ENCODE assay signal across 14 cellular contexts in genomic region chr10:104259456-104259855, GRCh38. TPM values are rescaled to one million over a fixed set of nuclear protein-coding genes. Genes with fewer than 3 reads are reported as not detected.
DNase-seq lines count a peak whose midpoint lies in the region; ATAC-seq, FAIRE-seq and TF ChIP-seq lines count a peak whose summit lies in the region.
"Had no signal": no experiment of that assay in that cellular context is flagged by ENCODE, and none has a peak within 500 bp of the region (broad histone marks: within the 10 kb centered on the region; RNA-seq: fewer than 3 reads in every experiment).

No MANE protein-coding gene starts in this region.

- H3K27ac ChIP-seq in effector memory CD4-positive, alpha-beta T cell (ENCODE audit: insufficient read depth, low read length, poor library complexity, severe bottlenecking) = peak overlapping the region; percentile 29
- H3K27ac ChIP-seq in naive thymus-derived CD4-positive, alpha-beta T cell (ENCODE audit: low read depth, low read length) = peak overlapping the region; percentile 17

- no peaks in the 10 kb centered on the region for H3K9me3 ChIP-seq in effector memory CD4-positive, alpha-beta T cell (ENCODE audit: control insufficient read depth, low read length)
- H3K9me3 ChIP-seq in naive thymus-derived CD4-positive, alpha-beta T cell (ENCODE audit: control insufficient read depth in 2 of 3, low read length in 3 of 3) = no peaks in the 10 kb centered on the region

- DNase-seq in CD14-positive monocyte (ENCODE audit: low spot score) (no peak), HFFc6 (no peak), NCI-H524 treated with DMSO at 0.1 percent for 48 hours (lab: John Stamatoyannopoulos, UW) (no peak), frontal cortex (ENCODE audit: low spot score in 2 of 2) (no peak), cerebellar cortex (ENCODE audit: low spot score) (no peak)
- no peak for DNase-seq in effector memory CD4-positive, alpha-beta T cell
- DNase-seq in naive thymus-derived CD4-positive, alpha-beta T cell = no peak
- DNase-seq: COR-L47, GOT3, NCI-H2081, T-helper 9 cell had no signal

- no peak for FAIRE-seq in frontal cortex (lab: Jason Lieb, UNC)

- no peaks in the 10 kb centered on the region for H3K27me3 Mint-ChIP-seq in CD14-positive monocyte (ENCODE audit: low read depth in 3 of 3)
- no peaks in the 10 kb centered on the region for H3K27me3 Mint-ChIP-seq in HFFc6 (ENCODE audit: insufficient read depth)
- H3K27me3 Mint-ChIP-seq in naive thymus-derived CD4-positive, alpha-beta T cell = no peaks in the 10 kb centered on the region

- intact Hi-C loops in CD14-positive monocyte (cut with micrococcal nuclease) = loop anchor here (10.0 kb wide), 1 partner anchor 65 kb away; no protein-coding TSS in a partner anchor
- intact Hi-C loops in naive thymus-derived CD4-positive, alpha-beta T cell (cut with micrococcal nuclease) = loop anchor here in 1 of 2 donors (5.0 kb wide), 1 partner anchor 372 kb away; no protein-coding TSS in a partner anchor

- H3K36me3 ChIP-seq in effector memory CD4-positive, alpha-beta T cell (ENCODE audit: control insufficient read depth, insufficient read depth, low read length) = peaks cover 38% of the 10 kb centered on the region
- peaks cover 3 to 53% (median 23%) of the 10 kb centered on the region in 3 experiments for H3K36me3 ChIP-seq in naive thymus-derived CD4-positive, alpha-beta T cell (ENCODE audit: control insufficient read depth in 2 of 3, insufficient read depth in 3 of 3, low read length in 3 of 3)

- H3K9me3 Mint-ChIP-seq in CD14-positive monocyte (no peaks in the 10 kb centered on the region), HFFc6 (no peaks in the 10 kb centered on the region)
- H3K9me3 Mint-ChIP-seq in naive thymus-derived CD4-positive, alpha-beta T cell = no peaks in the 10 kb centered on the region
- H3K9me3 Mint-ChIP-seq: mesothelial cell of epicardium had no signal

- no peaks in the 10 kb centered on the region for H3K27me3 ChIP-seq in effector memory CD4-positive, alpha-beta T cell (replicated peaks; ENCODE audit: control insufficient read depth, insufficient read depth, low read length, poor library complexity, severe bottlenecking)
- H3K27me3 ChIP-seq in naive thymus-derived CD4-positive, alpha-beta T cell (ENCODE audit: control insufficient read depth in 2 of 2, insufficient read depth in 2 of 2, low read length in 2 of 2) = no peaks in the 10 kb centered on the region

- no peak overlapping the region for H3K4me3 ChIP-seq in effector memory CD4-positive, alpha-beta T cell (ENCODE audit: insufficient read depth, low read depth, low read length, poor library complexity, severe bottlenecking)
- H3K4me3 ChIP-seq in naive thymus-derived CD4-positive, alpha-beta T cell (ENCODE audit: low read length) = no peak overlapping the region

- H3K4me1 ChIP-seq in effector memory CD4-positive, alpha-beta T cell (ENCODE audit: control insufficient read depth, insufficient read depth, low read length, poor library complexity, severe bottlenecking) = peaks cover 21% of the 10 kb centered on the region
- peaks cover 21 to 42% of the 10 kb centered on the region in 2 donors for H3K4me1 ChIP-seq in naive thymus-derived CD4-positive, alpha-beta T cell (ENCODE audit: control insufficient read depth in 2 of 2, insufficient read depth in 2 of 2, low read length in 2 of 2)

- peaks cover 68 to 74% of the 10 kb centered on the region in 2 donors for H3K36me3 Mint-ChIP-seq in CD14-positive monocyte
- H3K36me3 Mint-ChIP-seq in HFFc6 (ENCODE audit: low read depth) = peaks cover 55% of the 10 kb centered on the region
- H3K36me3 Mint-ChIP-seq in naive thymus-derived CD4-positive, alpha-beta T cell = peaks cover 8 to 38% (median 31%) of the 10 kb centered on the region in 5 donors

- CTCF ChIA-PET in naive thymus-derived CD4-positive, alpha-beta T cell (lab: Charles Lee) = no interaction called here

- H3K4me1 Mint-ChIP-seq in CD14-positive monocyte (peaks cover 63% of the 10 kb centered on the region), HFFc6 (ENCODE audit: low read depth) (peaks cover 68% of the 10 kb centered on the region)
- H3K4me1 Mint-ChIP-seq in naive thymus-derived CD4-positive, alpha-beta T cell = peaks cover 43 to 86% (median 71%) of the 10 kb centered on the region in 7 donors

- no peak for ATAC-seq in naive thymus-derived CD4-positive, alpha-beta T cell
- no peak for ATAC-seq in HG02623 (IDR thresholded peaks at IDR 0.05; ENCODE audit: unreplicated experiment)
- ATAC-seq: sciatic nerve had no signal

- TF ChIP-seq CTCF in CD14-positive monocyte (IDR thresholded peaks at IDR 0.05) (no peak), HFFc6 (IDR thresholded peaks at IDR 0.05) (no peak)

- H3K4me3 Mint-ChIP-seq in CD14-positive monocyte (no peak overlapping the region), HFFc6 (peak overlapping the region; percentile 58)
- H3K4me3 Mint-ChIP-seq in naive thymus-derived CD4-positive, alpha-beta T cell = peak overlapping the region in 3 of 10 donors; percentile 3 to 64 (median 50)
- H3K4me3 Mint-ChIP-seq: mesothelial cell of epicardium had no signal

- peak overlapping the region; percentile 42 to 94 (median 86) for H3K27ac Mint-ChIP-seq in CD14-positive monocyte
- H3K27ac Mint-ChIP-seq in HFFc6 = peak overlapping the region; percentile 82
- H3K27ac Mint-ChIP-seq in naive thymus-derived CD4-positive, alpha-beta T cell = peak overlapping the region in 7 of 9 donors; percentile 58 to 94 (median 80)

- POLR2A ChIA-PET in naive thymus-derived CD4-positive, alpha-beta T cell (lab: Charles Lee) = interaction anchor here (0.9 to 1.5 kb wide), 3 partner anchors 9 to 18 kb away, joined by 3 to 4 read pairs (median 4); no protein-coding TSS in a partner anchor

RNA-seq across cellular contexts. Expression of gene GSTO1, which starts 4.8 kb away (rescaled TPM):
- polyA plus RNA-seq in CD14-positive monocyte = 100 to 1,000 TPM; 495 to 581 TPM
- total RNA-seq in HFFc6 (2021; fragmentation: NEBNext Ultra II Directional; extraction: Animal tissue kit (Norgen Biotek cat#: 25700)) = 100 to 1,000 TPM; 213 to 242 (median 224) TPM
- total RNA-seq in naive thymus-derived CD4-positive, alpha-beta T cell = 100 to 1,000 TPM in 1 of 5 experiments, 10 to 100 TPM in 4; 28.1 to 129 (median 49.1) TPM
- polyA plus RNA-seq in naive thymus-derived CD4-positive, alpha-beta T cell = 100 to 1,000 TPM; 116 to 141 TPM
- 39.9 TPM for total RNA-seq in frontal cortex

RNA-seq across cellular contexts. Expression of gene GSTO2, which starts 9.5 kb away (rescaled TPM):
- polyA plus RNA-seq in CD14-positive monocyte = under 1 TPM in 1 of 2 donors, not detected in 1; 0.26 TPM
- 10 to 100 TPM in 4 of 6 experiments, 1 to 10 TPM in 2; 2.5 to 15.0 (median 12.3) TPM for total RNA-seq in HFFc6 (2021; fragmentation: NEBNext Ultra II Directional; extraction: Animal tissue kit (Norgen Biotek cat#: 25700))
- total RNA-seq in naive thymus-derived CD4-positive, alpha-beta T cell = 1 to 10 TPM; 1.1 to 2.5 (median 1.4) TPM
- 1 to 10 TPM; 1.0 to 1.3 TPM for polyA plus RNA-seq in naive thymus-derived CD4-positive, alpha-beta T cell
- 2.4 TPM for total RNA-seq in frontal cortex

RNA-seq across cellular contexts. Expression of gene CFAP43, which starts 27.3 kb away (rescaled TPM):
- under 1 TPM in 1 of 2 donors, not detected in 1; 0.06 TPM for polyA plus RNA-seq in CD14-positive monocyte
- under 1 TPM in 1 of 6 experiments, not detected in 5; 0.14 TPM for total RNA-seq in HFFc6 (2021; fragmentation: NEBNext Ultra II Directional; extraction: Animal tissue kit (Norgen Biotek cat#: 25700))
- under 1 TPM in 1 of 5 experiments, not detected in 4; 0.17 TPM for total RNA-seq in naive thymus-derived CD4-positive, alpha-beta T cell
- under 1 TPM in 1 of 2 donors, not detected in 1; 0.14 TPM for polyA plus RNA-seq in naive thymus-derived CD4-positive, alpha-beta T cell
- total RNA-seq in frontal cortex = 15.9 TPM

Comparison
In these comparisons a context has a peak if more than half of its experiments do, and no peak if none do; other contexts are left out.
1. RNA of gene CFAP43, which starts 27.3 kb away (total RNA-seq): 15.9 TPM in frontal cortex (single experiment); 0.14 TPM in HFFc6 and 0.17 TPM in naive thymus-derived CD4-positive, alpha-beta T cell; every median in the first group is over 10 times any median in the second.
2. Peak in every context shown above with its lines, with median percentiles within 50 percentile points of each other: H3K27ac Mint-ChIP-seq.